In the genomic region with DNA sequence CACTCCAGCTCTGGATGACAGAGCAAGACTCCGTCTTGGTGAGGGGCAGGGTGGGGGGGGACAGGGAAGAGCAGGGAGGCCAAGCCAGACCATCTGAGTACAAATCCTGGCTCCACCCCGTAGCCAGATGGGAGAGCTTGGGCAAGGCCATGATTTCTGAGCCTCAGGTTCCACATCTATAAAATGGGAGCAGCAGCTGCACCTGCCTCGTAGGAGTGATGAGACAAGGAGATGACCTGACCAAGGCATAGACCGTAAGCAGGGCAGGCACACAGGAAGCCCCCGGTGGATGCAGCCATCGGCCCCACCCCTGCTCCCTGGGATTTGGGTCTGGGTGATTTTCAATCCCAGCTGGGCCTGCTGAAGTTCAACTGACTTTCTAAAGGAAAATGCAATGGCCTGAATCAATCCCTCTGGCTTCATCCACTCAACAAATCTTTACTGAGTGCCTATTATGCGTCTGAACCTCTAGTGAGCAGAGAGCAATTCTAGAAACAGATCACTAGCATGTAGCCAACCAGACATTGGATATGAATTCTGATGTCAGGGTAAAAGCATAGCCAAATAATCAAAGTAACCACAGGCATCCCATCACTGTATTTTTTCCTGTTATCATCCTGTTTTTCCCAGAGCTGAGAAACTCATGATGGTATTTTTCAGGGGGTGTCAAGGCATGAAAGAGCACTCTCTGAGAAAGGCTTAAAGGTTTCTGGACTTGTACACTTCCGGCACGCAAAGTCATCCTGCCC, we compare ENCODE assay signal across 17 cellular contexts.
DNase-seq lines count a peak whose midpoint lies in the region; ATAC-seq and TF ChIP-seq lines count a peak whose summit lies in the region.
"Had no signal": no experiment of that assay in that cellular context is flagged by ENCODE, and none has a peak within 500 bp of the region (broad histone marks: within the 10 kb centered on the region; RNA-seq: fewer than 3 reads in every experiment).

No MANE protein-coding gene starts in this region.

- TF ChIP-seq POLR2A in spleen (IDR thresholded peaks at IDR 0.05), result no peak

- H3K9me3 Mint-ChIP-seq in activated T-cell treated with anti-CD3 and anti-CD28 coated beads, Interleukin-2, amount 50 U/mL, for 4 hours, result peaks cover 3% of the 10 kb centered on the region

- H3K4me1 Mint-ChIP-seq in activated T-cell treated with anti-CD3 and anti-CD28 coated beads, Interleukin-2, amount 50 U/mL, for 4 hours (ENCODE audit: low read depth), result peaks cover 4% of the 10 kb centered on the region

- peaks cover 0 to 53% (median 21%) of the 10 kb centered on the region in 7 donors for H3K27me3 ChIP-seq in spleen (replicated peaks in 1 of 7)

- no peak for ATAC-seq in activated T-cell treated with anti-CD3 and anti-CD28 coated beads, Interleukin-2, amount 50 U/mL, for 4 hours
- ATAC-seq in HG03457 (IDR thresholded peaks at IDR 0.05; ENCODE audit: unreplicated experiment), result no peak

- DNase-seq in Caki2 (ENCODE audit: low read depth), result peak; percentile 6
- DNase-seq in astrocyte of the hippocampus (ENCODE audit: low read depth, low spot score), result peak; percentile 54
- DNase-seq in islet precursor cell, result peak; percentile 41
- DNase-seq in spleen, result peak; percentile 38
- DNase-seq in effector CD8-positive, alpha-beta T cell (lab: John Stamatoyannopoulos, UW), result no peak
- no peak for DNase-seq in activated T-cell treated with anti-CD3 and anti-CD28 coated beads, Interleukin-2, amount 50 U/mL, for 4 hours
- DNase-seq: AML-193; CD4-positive, CD25-positive, alpha-beta regulatory T cell; H9; MV-4-11; NCI-H1417 treated with DMSO at 0.1 percent for 48 hours; NCI-H2029; NCI-H2171 treated with DMSO at 0.1 percent for 48 hours; NCI-H446 treated with DMSO at 0.1 percent for 48 hours; NK-92 treated with Interleukin-12 subunit alpha and Interleukin-12 subunit beta, amount 100 ng/mL, for 24 hours had no signal

- peaks cover 39% of the 10 kb centered on the region for H3K27me3 Mint-ChIP-seq in activated T-cell treated with anti-CD3 and anti-CD28 coated beads, Interleukin-2, amount 50 U/mL, for 4 hours (ENCODE audit: low read depth)

- no peak overlapping the region for H3K4me3 Mint-ChIP-seq in activated T-cell treated with anti-CD3 and anti-CD28 coated beads, Interleukin-2, amount 50 U/mL, for 4 hours
- H3K4me3 Mint-ChIP-seq: CD4-positive, CD25-positive, alpha-beta regulatory T cell; H9 had no signal

- H3K36me3 Mint-ChIP-seq in activated T-cell treated with anti-CD3 and anti-CD28 coated beads, Interleukin-2, amount 50 U/mL, for 4 hours (ENCODE audit: insufficient read depth), result no peaks in the 10 kb centered on the region
- H3K36me3 Mint-ChIP-seq: CD4-positive, CD25-positive, alpha-beta regulatory T cell; IgD-negative memory B cell had no signal

- intact Hi-C loops in spleen (cut with DNase I; ENCODE audit: low total_unique reads), result no loop called here

- no peaks in the 10 kb centered on the region for H3K36me3 ChIP-seq in spleen

- no peak overlapping the region for H3K4me3 ChIP-seq in spleen

- in situ Hi-C loops in Caki2 (cut with HindIII; ENCODE audit: low pct_unique_long_range_greater_than_20kb, low sequenced_read_pairs), result no loop called here

- WGBS in spleen, 5 donors, result 76 to 95% (median 92%) methylated on average over 6 to 9 of the region's 9 CpGs

- peaks cover 5 to 32% (median 20%) of the 10 kb centered on the region in 6 donors for H3K4me1 ChIP-seq in spleen

- H3K27ac ChIP-seq in spleen, result peak overlapping the region in 3 of 8 donors; percentile 71 to 77 (median 76)

- TF ChIP-seq CTCF in spleen (IDR thresholded peaks at IDR 0.05 in 8 of 11, conservative IDR thresholded peaks at IDR 0.05 in 3 of 11), result no peak

- peaks cover 0 to 6% (median 4%) of the 10 kb centered on the region in 8 donors for H3K9me3 ChIP-seq in spleen

Comparison
In these comparisons a context has a peak if more than half of its experiments do, and no peak if none do; other contexts are left out.
1. DNase-seq: peak in Caki2 (single experiment), astrocyte of the hippocampus (single experiment), islet precursor cell (single experiment) and spleen (single experiment); none in effector CD8-positive, alpha-beta T cell (single experiment) and activated T-cell treated with anti-CD3 and anti-CD28 coated beads, Interleukin-2, amount 50 U/mL, for 4 hours (single experiment).